Comparison of ENCODE assay signal across 24 cellular contexts in genomic region chr4:126678608-126679007, GRCh38.
DNase-seq lines count a peak whose midpoint lies in the region; ATAC-seq, FAIRE-seq and TF ChIP-seq lines count a peak whose summit lies in the region.
"Had no signal": no experiment of that assay in that cellular context is flagged by ENCODE, and none has a peak within 500 bp of the region (broad histone marks: within the 10 kb centered on the region; RNA-seq: fewer than 3 reads in every experiment).

No MANE protein-coding gene starts in this region.

- no peak for TF ChIP-seq EP300 in H1 (IDR thresholded peaks at IDR 0.05; ENCODE audit: borderline replicate concordance in 1 of 2, low read depth in 2 of 2, low read length in 2 of 2)

- no peaks in the 10 kb centered on the region for H4K20me1 ChIP-seq in H1 (replicated peaks in 1 of 2; ENCODE audit: control insufficient read depth in 1 of 2, insufficient read depth in 2 of 2, low read length in 2 of 2)

- H2BK12ac ChIP-seq in H1 (ENCODE audit: low read depth, low read length) = no peak overlapping the region

- H2BK15ac ChIP-seq in H1 (ENCODE audit: low read length) = no peak overlapping the region

- H3K4ac ChIP-seq in H1 (replicated peaks; ENCODE audit: insufficient read length, low read depth, low read length) = no peak overlapping the region

- DNase-seq in COR-L47 (lab: John Stamatoyannopoulos, UW) (peak; percentile 28), NCI-H2029 (lab: John Stamatoyannopoulos, UW) (peak; percentile 17), NCI-H510A (lab: John Stamatoyannopoulos, UW) (peak; percentile 6), H1 (ENCODE audit: low read depth in 1 of 2, low spot score in 2 of 2) (no peak), DMS153 (lab: John Stamatoyannopoulos, UW) (no peak), cerebellar nuclear complex (lab: John Stamatoyannopoulos, UW) (no peak)
- no peak for DNase-seq in activated CD4-positive, alpha-beta T cell treated with anti-CD3 and anti-CD28 coated beads for 48 hours
- DNase-seq: activated CD4-positive, alpha-beta T cell treated with anti-CD3 and anti-CD28 coated beads, Interleukin-2, amount 10 ng/mL, durations not matched to agents 7 days and 5 days; activated gamma-delta T cell treated with Interleukin-2 at 50 U/mL for 16 hours; activated T-cell treated with anti-CD3 and anti-CD28 coated beads, Interleukin-2, amount 50 U/mL, for 4 hours; AML-193; brain microvascular endothelial cell; CD4-positive, alpha-beta T cell; hypothalamus; immature natural killer cell; NCI-H1092; NCI-H2081 treated with DMSO at 0.1 percent for 48 hours; psoas muscle; stimulated activated naive CD4-positive, alpha-beta T cell; testis; uterus had no signal

- H3K79me2 ChIP-seq in H1 (ENCODE audit: control insufficient read depth in 1 of 2, insufficient read depth in 2 of 2, low read length in 2 of 2) = no peaks in the 10 kb centered on the region

- H4K5ac ChIP-seq in H1 (ENCODE audit: insufficient read length, low read depth, low read length) = no peak overlapping the region

- no peaks in the 10 kb centered on the region for H3K9me3 ChIP-seq in H1 (ENCODE audit: insufficient read depth in 2 of 2, low read depth in 1 of 2, low read length in 1 of 2)
- H3K9me3 ChIP-seq: psoas muscle, testis, uterus had no signal

- H3K56ac ChIP-seq in H1 (replicated peaks; ENCODE audit: insufficient read length, low read depth, low read length) = no peak overlapping the region

- H2BK120ac ChIP-seq in H1 (replicated peaks; ENCODE audit: low read depth, low read length) = no peak overlapping the region

- no peak overlapping the region for H3K14ac ChIP-seq in H1 (ENCODE audit: insufficient read length)

- no peak for ATAC-seq in HG02840 (IDR thresholded peaks at IDR 0.05; ENCODE audit: low FRiP score, unreplicated experiment)
- ATAC-seq: activated T-cell treated with anti-CD3 and anti-CD28 coated beads, Interleukin-2, amount 50 U/mL, for 4 hours; psoas muscle had no signal

- no peak overlapping the region for H3K4me2 ChIP-seq in H1 (ENCODE audit: insufficient read depth in 1 of 2, low read depth in 2 of 2, low read length in 2 of 2)

- no peaks in the 10 kb centered on the region for H3K36me3 ChIP-seq in H1 (ENCODE audit: control insufficient read depth in 2 of 4, insufficient read depth in 4 of 4, low read length in 3 of 4)
- H3K36me3 ChIP-seq: brain microvascular endothelial cell, uterus had no signal

- no peaks in the 10 kb centered on the region for H3K79me1 ChIP-seq in H1 (ENCODE audit: low read depth, low read length)

- H3K23me2 ChIP-seq in H1 (ENCODE audit: low read depth, low read length) = no peaks in the 10 kb centered on the region; the same call in 1 of the 2 replicates

- TF ChIP-seq RAD21 in H1 (IDR thresholded peaks at IDR 0.05 in 1 of 2, conservative IDR thresholded peaks at IDR 0.05 in 1 of 2; ENCODE audit: low read depth in 2 of 2, low read length in 2 of 2) = no peak

- H2BK5ac ChIP-seq in H1 (ENCODE audit: low read depth, low read length) = no peak overlapping the region

- H3K27ac ChIP-seq in H1 (ENCODE audit: low read depth, low read length) = no peak overlapping the region
- H3K27ac ChIP-seq: brain microvascular endothelial cell, psoas muscle, uterus, VCaP had no signal

- no peak for TF ChIP-seq POLR2A in H1 (IDR thresholded peaks at IDR 0.05; ENCODE audit: control extremely low read depth in 1 of 2, low read depth in 2 of 2, low read length in 2 of 2)

- 81% methylated on average over 2 of the region's 2 CpGs; no CpG with 5 or more reads in 1 of the 2 experiments for WGBS in H1 (ENCODE audit: extremely low coverage in 1 of 2, insufficient coverage in 1 of 2, insufficient read length in 1 of 2, insufficient replicate concordance in 2 of 2, low coverage in 1 of 2, low lambda C conversion rate in 2 of 2, missing lambda C conversion rate in 1 of 2), 2 experiments

- POLR2A ChIA-PET in H1 (lab: Charles Lee; ENCODE audit: partially characterized antibody) = no interaction called here

- H3K27me3 ChIP-seq in H1 (replicated peaks in 1 of 4; ENCODE audit: control insufficient read depth in 3 of 4, extremely low read depth in 1 of 4, insufficient read depth in 3 of 4, low read length in 3 of 4) = no peaks in the 10 kb centered on the region
- H3K27me3 ChIP-seq: brain microvascular endothelial cell, testis, uterus had no signal

- FAIRE-seq in H1 (lab: Jason Lieb, UNC) = no peak
- FAIRE-seq: A204.1 had no signal

- H3K9ac ChIP-seq in H1 (replicated peaks in 1 of 4; ENCODE audit: extremely low read depth in 1 of 4, low read depth in 3 of 4, low read length in 3 of 4) = no peak overlapping the region

- no peak overlapping the region for H2AK5ac ChIP-seq in H1 (ENCODE audit: low read depth, low read length)

- 0 out of 2 replicates have a peak overlapping the region, but pooled peaks have one; percentile 10 for H2AFZ ChIP-seq in H1 (ENCODE audit: low read length)

- CTCF ChIA-PET in H1 (lab: Charles Lee; ENCODE audit: partially characterized antibody) = interaction anchor here (0.9 to 1.2 kb wide), 3 partner anchors 8 to 19 kb away, joined by 3 to 5 read pairs (median 3); no protein-coding TSS in a partner anchor

- no peaks in the 10 kb centered on the region for H3K4me1 ChIP-seq in H1 (replicated peaks in 1 of 4; ENCODE audit: control insufficient read depth in 3 of 4, insufficient read depth in 4 of 4, low read length in 3 of 4)
- H3K4me1 ChIP-seq: psoas muscle, testis, uterus had no signal

- no peak overlapping the region for H2BK20ac ChIP-seq in H1 (ENCODE audit: low read length)

- H3K18ac ChIP-seq in H1 (ENCODE audit: extremely low read depth, low read length) = no peak overlapping the region

- TF ChIP-seq CTCF in H1 (IDR thresholded peaks at IDR 0.05; ENCODE audit: control extremely low read depth in 1 of 3, insufficient read depth in 1 of 3, low read depth in 1 of 3, low read length in 3 of 3) = no peak

- H3K4me3 ChIP-seq in H1 (ENCODE audit: extremely low read depth in 1 of 4, insufficient read depth in 2 of 4, low read depth in 3 of 4, low read length in 4 of 4) = no peak overlapping the region
- H3K4me3 ChIP-seq: psoas muscle, testis, uterus had no signal

- no peak overlapping the region for H3K23ac ChIP-seq in H1 (ENCODE audit: insufficient read length)

- no peak overlapping the region for H4K91ac ChIP-seq in H1 (replicated peaks; ENCODE audit: insufficient read length, low read length)

- H4K8ac ChIP-seq in H1 (ENCODE audit: extremely low read depth, insufficient read depth, low read length) = no peak overlapping the region

TF ChIP-seq in H1, 55 proteins besides CTCF, POLR2A, EP300 and RAD21 (continues in another document):
- TF ChIP-seq, protein P1, sequence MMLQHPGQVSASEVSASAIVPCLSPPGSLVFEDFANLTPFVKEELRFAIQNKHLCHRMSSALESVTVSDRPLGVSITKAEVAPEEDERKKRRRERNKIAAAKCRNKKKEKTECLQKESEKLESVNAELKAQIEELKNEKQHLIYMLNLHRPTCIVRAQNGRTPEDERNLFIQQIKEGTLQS (IDR thresholded peaks at IDR 0.05; ENCODE audit: insufficient read depth, low read depth, low read length) = no peak
- TF ChIP-seq KDM4A (IDR thresholded peaks at IDR 0.05; ENCODE audit: low read depth, low read length, severe bottlenecking) (no peak), FOSL1 (IDR thresholded peaks at IDR 0.05; ENCODE audit: insufficient read depth, low read depth, low read length) (no peak), JUND (IDR thresholded peaks at IDR 0.05; ENCODE audit: low read length) (no peak), PHF8 (conservative IDR thresholded peaks at IDR 0.05; ENCODE audit: low read depth, low read length) (no peak), NRF1 (IDR thresholded peaks at IDR 0.05; ENCODE audit: low read depth, low read length) (no peak)

Comparison
In these comparisons a context has a peak if more than half of its experiments do, and no peak if none do; other contexts are left out.
1. DNase-seq: peak in COR-L47 (single experiment), NCI-H2029 (single experiment) and NCI-H510A (single experiment); none in H1 (0 of 2), activated CD4-positive, alpha-beta T cell treated with anti-CD3 and anti-CD28 coated beads for 48 hours (single experiment), DMS153 (single experiment) and cerebellar nuclear complex (0 of 2).